ENCODE assay signal across 6 cellular contexts in the genomic region with DNA sequence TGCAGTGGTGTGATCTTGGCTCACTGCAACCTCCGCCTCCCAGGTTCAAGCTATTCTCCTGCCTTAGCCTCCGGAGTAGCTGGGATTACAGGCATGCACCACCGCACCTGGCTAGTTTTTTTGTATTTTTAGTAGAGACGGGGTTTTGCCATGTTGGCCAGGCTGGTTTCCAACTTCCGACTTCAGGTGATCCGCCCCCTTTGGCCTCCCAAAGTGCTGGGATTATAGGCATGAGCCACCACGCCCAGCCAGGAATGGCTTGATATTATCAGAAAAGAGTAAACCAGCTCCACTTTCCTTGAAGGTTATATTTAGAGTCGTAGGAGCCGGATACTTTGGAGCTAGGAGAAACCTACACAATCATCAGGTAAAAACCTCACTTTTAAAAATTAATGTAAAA.
DNase-seq lines count a peak whose midpoint lies in the region; ATAC-seq and TF ChIP-seq lines count a peak whose summit lies in the region.
"Not testable (repeated sequence)": the region's sequence is repeated elsewhere in the genome, so short reads cannot be mapped to it uniquely, and the experiment has no call there.

No MANE protein-coding gene starts in this region.

- intact Hi-C loops in body of pancreas (cut with DNase I) (loop anchor here (10.0 kb wide), 1 partner anchor 112 kb away; no protein-coding TSS in a partner anchor), mucosa of descending colon (cut with DNase I, micrococcal nuclease) (loop anchor here in 1 of 2 donors (10.0 kb wide), 1 partner anchor 102 kb away; no protein-coding TSS in a partner anchor)
- intact Hi-C loops in left colon (cut with DNase I, micrococcal nuclease); prostate gland (cut with DNase I); thyroid gland (cut with DNase I): not testable (repeated sequence)

- peak overlapping the region; percentile 12; the same call in 1 of the 2 replicates for H3K27ac ChIP-seq in 22Rv1
- H3K27ac ChIP-seq in body of pancreas, prostate gland, thyroid gland: not testable (repeated sequence)

- DNase-seq in body of pancreas (peak in 3 of 4 donors; percentile 18 to 55 (median 37)), left colon (peak in 1 of 2 donors; percentile 52), mucosa of descending colon (peak in 2 of 3 donors; percentile 49 to 59), prostate gland (ENCODE audit: low spot score) (peak; percentile 6), thyroid gland (peak; percentile 21 to 52)

- H3K9me3 ChIP-seq in body of pancreas, mucosa of descending colon, prostate gland, thyroid gland: not testable (repeated sequence)

- H3K4me1 ChIP-seq in body of pancreas (peaks cover 15% of the 10 kb centered on the region), thyroid gland (peaks cover 24 to 28% of the 10 kb centered on the region in 2 donors)
- H3K4me1 ChIP-seq in mucosa of descending colon (ENCODE audit: low read depth); prostate gland (replicated peaks): not testable (repeated sequence)

- TF ChIP-seq POLR2A in body of pancreas (IDR thresholded peaks at IDR 0.05); prostate gland (IDR thresholded peaks at IDR 0.05); thyroid gland (IDR thresholded peaks at IDR 0.05): not testable (repeated sequence)

- not testable (repeated sequence) for H3K27me3 ChIP-seq in body of pancreas; prostate gland (replicated peaks; ENCODE audit: insufficient read depth); thyroid gland

- not testable (repeated sequence) for H3K4me3 ChIP-seq in body of pancreas; mucosa of descending colon; prostate gland; thyroid gland (replicated peaks in 1 of 3)

- WGBS in body of pancreas, 2 donors: 56 to 71% methylated on average over 9 of the region's 9 CpGs
- 66% methylated on average over 9 of the region's 9 CpGs for WGBS in prostate gland
- 80 to 82% methylated on average over 9 of the region's 9 CpGs for WGBS in thyroid gland, 2 donors

- not testable (repeated sequence) for ATAC-seq in body of pancreas, mucosa of descending colon
- ATAC-seq in left colon: peak; percentile 30

- H3K36me3 ChIP-seq in body of pancreas (replicated peaks in 1 of 2; ENCODE audit: insufficient read depth in 1 of 2, low read depth in 2 of 2); mucosa of descending colon (ENCODE audit: low read depth); prostate gland; thyroid gland: not testable (repeated sequence)

- TF ChIP-seq CTCF in 22Rv1 (IDR thresholded peaks at IDR 0.05); body of pancreas (IDR thresholded peaks at IDR 0.05); mucosa of descending colon (IDR thresholded peaks at IDR 0.05); prostate gland (IDR thresholded peaks at IDR 0.05); thyroid gland (IDR thresholded peaks at IDR 0.05): not testable (repeated sequence)
